ENCODE assay signal across 1 cellular context in the genomic region with DNA sequence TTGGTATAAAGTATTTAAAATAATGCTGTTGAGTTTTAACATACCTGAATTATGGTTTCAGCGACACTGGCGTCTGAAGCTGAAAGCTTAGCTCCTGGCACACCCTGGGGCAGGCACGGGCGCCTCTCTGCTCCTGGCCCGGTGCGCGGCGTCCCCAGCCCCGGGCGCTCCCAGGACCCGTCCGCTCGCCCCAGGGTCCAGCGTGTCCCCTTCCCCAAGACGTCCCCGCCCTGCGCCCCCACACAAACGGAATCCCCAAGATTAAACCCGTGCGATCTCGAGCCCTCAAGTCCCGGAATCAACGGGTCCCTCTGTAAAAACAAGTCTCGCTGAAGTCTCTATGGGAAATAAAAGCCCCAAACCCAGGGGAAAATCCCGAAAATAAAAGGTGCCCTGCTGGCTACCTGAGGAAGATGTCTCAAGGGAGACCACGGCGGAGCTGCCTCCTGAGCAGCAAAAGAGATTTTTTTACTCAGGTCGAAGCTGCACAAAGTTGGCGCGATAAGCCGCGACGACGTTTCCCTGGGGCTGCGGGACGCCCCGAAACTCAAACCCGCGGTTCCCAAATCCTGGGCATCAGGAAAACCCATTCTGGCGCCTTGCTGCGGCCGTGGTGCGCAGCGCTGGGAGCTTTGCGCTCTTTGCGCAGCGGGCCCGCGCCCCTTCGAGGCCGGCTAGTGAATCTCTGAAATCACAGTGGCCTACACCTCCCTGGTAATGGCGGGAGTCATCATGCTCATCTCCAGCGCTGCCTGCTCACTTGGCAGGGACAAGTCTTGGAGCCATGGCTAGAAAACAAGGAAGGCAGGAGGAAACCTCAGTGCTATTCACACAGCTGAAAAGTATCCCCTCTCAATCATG.
TF ChIP-seq lines count a peak whose summit lies in the region.

No MANE protein-coding gene starts in this region.

TF ChIP-seq in SK-N-SH, 30 proteins besides CTCF, POLR2A, EP300 and RAD21 (continued from another document):
- TF ChIP-seq, protein P1, sequence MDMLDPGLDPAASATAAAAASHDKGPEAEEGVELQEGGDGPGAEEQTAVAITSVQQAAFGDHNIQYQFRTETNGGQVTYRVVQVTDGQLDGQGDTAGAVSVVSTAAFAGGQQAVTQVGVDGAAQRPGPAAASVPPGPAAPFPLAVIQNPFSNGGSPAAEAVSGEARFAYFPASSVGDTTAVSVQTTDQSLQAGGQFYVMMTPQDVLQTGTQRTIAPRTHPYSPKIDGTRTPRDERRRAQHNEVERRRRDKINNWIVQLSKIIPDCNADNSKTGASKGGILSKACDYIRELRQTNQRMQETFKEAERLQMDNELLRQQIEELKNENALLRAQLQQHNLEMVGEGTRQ (IDR thresholded peaks at IDR 0.05; ENCODE audit: borderline replicate concordance, low read depth, low read length): no peak
- TF ChIP-seq RCOR1 (IDR thresholded peaks at IDR 0.05; ENCODE audit: low read length) (no peak), TCF12 (IDR thresholded peaks at IDR 0.05) (no peak), SMC3 (IDR thresholded peaks at IDR 0.05; ENCODE audit: low read depth, low read length) (no peak), JUND (IDR thresholded peaks at IDR 0.05) (no peak), RFX5 (IDR thresholded peaks at IDR 0.05; ENCODE audit: low read length) (no peak), FOXM1 (IDR thresholded peaks at IDR 0.05; ENCODE audit: low read depth) (no peak), FOSL2 (IDR thresholded peaks at IDR 0.05; ENCODE audit: borderline replicate concordance, low read depth) (no peak)
